In genomic region chr10:24382979-24383663, GRCh38 we compare ENCODE assay signal across 8 cellular contexts.
DNase-seq lines count a peak whose midpoint lies in the region; ATAC-seq lines count a peak whose summit lies in the region.

No MANE protein-coding gene starts in this region.

- no peak overlapping the region for H3K9ac ChIP-seq in BLaER1
- H3K9ac ChIP-seq in duodenal mucosa (ENCODE audit: low read depth in 1 of 2, low read length in 2 of 2), result peak overlapping the region; percentile 39 to 40

- H4K20me1 ChIP-seq in BLaER1, result no peaks in the 10 kb centered on the region

- H3K36me3 ChIP-seq in BLaER1, result 0 out of 2 replicates have a peak, but pooled peaks cover 6% of the 10 kb centered on the region
- H3K36me3 ChIP-seq in duodenal mucosa (ENCODE audit: control insufficient read depth in 1 of 2, insufficient read depth in 2 of 2, low read length in 2 of 2), result no peaks in the 10 kb centered on the region

- H3K4me1 ChIP-seq in BLaER1, result peaks cover 42% of the 10 kb centered on the region
- H3K4me1 ChIP-seq in duodenal mucosa (ENCODE audit: control insufficient read depth in 1 of 2, insufficient read depth in 2 of 2, low read length in 2 of 2), result peaks cover 15 to 19% of the 10 kb centered on the region in 2 donors

- H3K9me3 ChIP-seq in BLaER1 (no peaks in the 10 kb centered on the region), duodenal mucosa (ENCODE audit: control insufficient read depth in 1 of 2, low read length in 2 of 2) (no peaks in the 10 kb centered on the region)

- peak overlapping the region; percentile 56 for H3K4me2 ChIP-seq in BLaER1

- H3K27ac ChIP-seq in BLaER1 (peak overlapping the region; percentile 68), duodenal mucosa (ENCODE audit: low read depth, low read length) (peak overlapping the region; percentile 77), skin epidermis (peak overlapping the region in 20 of 21 experiments; percentile 26 to 83 (median 74))

- H3K4me3 ChIP-seq in BLaER1 (no peak overlapping the region), duodenal mucosa (ENCODE audit: low read depth in 1 of 2, low read length in 2 of 2) (no peak overlapping the region), skin epidermis (no peak overlapping the region)

- H3K27me3 ChIP-seq in BLaER1 (no peaks in the 10 kb centered on the region), duodenal mucosa (ENCODE audit: control insufficient read depth in 1 of 2, insufficient read depth in 2 of 2, low read length in 2 of 2) (no peaks in the 10 kb centered on the region)

- DNase-seq in NOMO-1 (lab: John Stamatoyannopoulos, UW; ENCODE audit: unreplicated experiment in 2 of 2), result no peak
- no peak for DNase-seq in NCI-H2081 (lab: John Stamatoyannopoulos, UW)
- no peak for DNase-seq in germinal center (ENCODE audit: low spot score)

- ATAC-seq in GM19455 (IDR thresholded peaks at IDR 0.05; ENCODE audit: unreplicated experiment), result peak; percentile 71
- ATAC-seq in HG03439 (IDR thresholded peaks at IDR 0.05; ENCODE audit: unreplicated experiment), result peak; percentile 52
